Comparison of ENCODE assay signal across 14 cellular contexts in the genomic region with DNA sequence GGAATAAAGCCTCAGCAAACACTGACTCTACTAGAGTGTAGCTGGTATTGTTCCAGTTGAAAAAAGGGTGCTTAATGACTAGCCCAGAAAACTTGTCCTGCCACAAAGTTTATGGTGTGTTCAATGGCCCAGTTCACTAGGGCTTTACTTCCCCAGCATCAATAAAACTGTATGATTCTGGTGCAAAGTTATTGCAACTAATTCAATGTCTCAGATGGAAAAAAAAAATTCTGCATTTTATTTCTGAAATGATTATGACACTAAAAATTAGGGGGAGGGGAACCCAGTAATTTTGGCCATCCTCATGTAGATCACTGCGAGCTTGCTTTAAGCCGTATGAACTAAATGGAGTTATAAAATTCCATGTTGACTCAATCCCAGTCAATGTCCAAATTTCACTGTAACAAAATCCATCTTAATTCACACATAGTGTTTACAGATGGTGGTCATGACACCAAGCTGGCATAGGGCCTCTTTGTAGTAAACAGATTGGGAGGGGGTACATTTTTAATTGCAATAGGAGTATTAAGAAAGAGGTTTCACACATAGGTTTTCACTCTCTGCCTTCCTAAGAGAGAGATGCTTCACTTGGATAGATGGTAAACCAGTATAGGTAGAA. TPM values are rescaled to one million over a fixed set of nuclear protein-coding genes. Genes with fewer than 3 reads are reported as not detected.
DNase-seq lines count a peak whose midpoint lies in the region; ATAC-seq, FAIRE-seq and TF ChIP-seq lines count a peak whose summit lies in the region.
"Had no signal": no experiment of that assay in that cellular context is flagged by ENCODE, and none has a peak within 500 bp of the region (broad histone marks: within the 10 kb centered on the region; RNA-seq: fewer than 3 reads in every experiment).

No MANE protein-coding gene starts in this region.

- peak overlapping the region; percentile 39 for H3K27ac Mint-ChIP-seq in activated naive CD4-positive, alpha-beta T cell treated with anti-CD3 and anti-CD28 coated beads, Interleukin-2, amount 10 ng/mL, durations not matched to agents 7 days and 5 days
- H3K27ac Mint-ChIP-seq in activated CD4-positive, alpha-beta memory T cell treated with anti-CD3 and anti-CD28 coated beads, Interleukin-2, amount 10 ng/mL, durations not matched to agents 7 days and 5 days: no peak overlapping the region

- no peak for DNase-seq in activated naive CD4-positive, alpha-beta T cell treated with anti-CD3 and anti-CD28 coated beads, Interleukin-2, amount 10 ng/mL, durations not matched to agents 7 days and 5 days
- DNase-seq in activated naive CD4-positive, alpha-beta T cell treated with Interleukin-2 at 50 U/mL for 16 hours: no peak
- DNase-seq in activated CD4-positive, alpha-beta memory T cell treated with anti-CD3 and anti-CD28 coated beads, Interleukin-2, amount 10 ng/mL, durations not matched to agents 7 days and 5 days: no peak
- DNase-seq in keratinocyte (ENCODE audit: low read depth, low spot score) (no peak), transverse colon (no peak), medulla oblongata (ENCODE audit: extremely low spot score) (no peak)
- DNase-seq: activated CD4-positive, alpha-beta T cell treated with anti-CD3 and anti-CD28 coated beads for 48 hours; AML-193; anterior cingulate cortex; effector CD8-positive, alpha-beta T cell; NCI-H1105; retina had no signal

- no peaks in the 10 kb centered on the region for H3K9me1 ChIP-seq in keratinocyte (ENCODE audit: control insufficient read depth, extremely low read depth, insufficient read depth, low read length)

- peak overlapping the region; percentile 21 for H3K4me3 Mint-ChIP-seq in activated naive CD4-positive, alpha-beta T cell treated with anti-CD3 and anti-CD28 coated beads, Interleukin-2, amount 10 ng/mL, durations not matched to agents 7 days and 5 days
- peak overlapping the region; percentile 50 for H3K4me3 Mint-ChIP-seq in activated CD4-positive, alpha-beta memory T cell treated with anti-CD3 and anti-CD28 coated beads, Interleukin-2, amount 10 ng/mL, durations not matched to agents 7 days and 5 days

- 53 to 76% methylated on average over 2 of the region's 2 CpGs for WGBS in transverse colon (ENCODE audit: low coverage in 1 of 2), 2 donors

- no peaks in the 10 kb centered on the region for H4K20me1 ChIP-seq in keratinocyte (ENCODE audit: control insufficient read depth, extremely low read depth, insufficient read depth, low read length)

- no peak overlapping the region for H3K9ac ChIP-seq in keratinocyte (ENCODE audit: control insufficient read depth, extremely low read depth, insufficient read depth, low read length)

- H3K4me1 ChIP-seq in keratinocyte (ENCODE audit: control insufficient read depth, extremely low read depth, insufficient read depth, low read length) (peaks cover 22% of the 10 kb centered on the region), transverse colon (peaks cover 8 to 41% (median 17%) of the 10 kb centered on the region in 4 donors)

- H3K79me2 ChIP-seq in keratinocyte (ENCODE audit: control insufficient read depth, insufficient read depth, low read length): peaks cover 94% of the 10 kb centered on the region

- H3K9me3 ChIP-seq in keratinocyte (ENCODE audit: control insufficient read depth, low read depth, low read length) (no peaks in the 10 kb centered on the region), transverse colon (no peaks in the 10 kb centered on the region)

- peaks cover 10% of the 10 kb centered on the region for H3K4me1 Mint-ChIP-seq in activated naive CD4-positive, alpha-beta T cell treated with anti-CD3 and anti-CD28 coated beads, Interleukin-2, amount 10 ng/mL, durations not matched to agents 7 days and 5 days
- H3K4me1 Mint-ChIP-seq in activated CD4-positive, alpha-beta memory T cell treated with anti-CD3 and anti-CD28 coated beads, Interleukin-2, amount 10 ng/mL, durations not matched to agents 7 days and 5 days: peaks cover 8% of the 10 kb centered on the region

- TF ChIP-seq CTCF in keratinocyte (optimal IDR thresholded peaks at IDR 0.05 in 1 of 3, IDR thresholded peaks at IDR 0.05 in 1 of 3, conservative IDR thresholded peaks at IDR 0.05 in 1 of 3; ENCODE audit: extremely low read depth in 1 of 3, insufficient read depth in 2 of 3, low read length in 3 of 3) (no peak), transverse colon (IDR thresholded peaks at IDR 0.05) (no peak)

- no peak for ATAC-seq in HG03521 (IDR thresholded peaks at IDR 0.05; ENCODE audit: unreplicated experiment)
- ATAC-seq in activated CD4-positive, CD25-positive, alpha-beta regulatory T cell treated with anti-CD3 and anti-CD28 coated beads, Interleukin-2, amount 50 U/mL, for 24 hours: no peak

- in situ Hi-C loops in transverse colon (cut with MboI; ENCODE audit: low pct_ligation_motif_present in 1 of 4, low pct_unique_long_range_greater_than_20kb in 1 of 4, low sequenced_read_pairs in 3 of 4): no loop called here

- H3K27me3 ChIP-seq in keratinocyte (ENCODE audit: control insufficient read depth, extremely low read depth, insufficient read depth, low read length) (no peaks in the 10 kb centered on the region), transverse colon (no peaks in the 10 kb centered on the region)

- dilution Hi-C loops in keratinocyte (cut with MboI; ENCODE audit: extremely low pct_ligation_motif_present, low sequenced_read_pairs): no loop called here

- H3K36me3 ChIP-seq in keratinocyte (ENCODE audit: control insufficient read depth in 2 of 2, extremely low read depth in 1 of 2, insufficient read depth in 2 of 2, low read length in 2 of 2) (no peaks in the 10 kb centered on the region), transverse colon (no peaks in the 10 kb centered on the region)

- POLR2A ChIA-PET in activated CD4-positive, alpha-beta memory T cell treated with anti-CD3 and anti-CD28 coated beads, Interleukin-2, amount 10 ng/mL, durations not matched to agents 7 days and 5 days (lab: Charles Lee): no interaction called here

- TF ChIP-seq EP300 in transverse colon (IDR thresholded peaks at IDR 0.05; ENCODE audit: low read depth): no peak

- intact Hi-C loops in transverse colon (cut with DNase I; ENCODE audit: low total_unique reads): no loop called here

- no peaks in the 10 kb centered on the region for H3K36me3 Mint-ChIP-seq in activated naive CD4-positive, alpha-beta T cell treated with anti-CD3 and anti-CD28 coated beads, Interleukin-2, amount 10 ng/mL, durations not matched to agents 7 days and 5 days
- H3K36me3 Mint-ChIP-seq in activated CD4-positive, alpha-beta memory T cell treated with anti-CD3 and anti-CD28 coated beads, Interleukin-2, amount 10 ng/mL, durations not matched to agents 7 days and 5 days (ENCODE audit: low read depth): peaks cover 4% of the 10 kb centered on the region

- H2AFZ ChIP-seq in keratinocyte (ENCODE audit: control insufficient read depth, low read length): no peak overlapping the region

- CTCF ChIA-PET in activated naive CD4-positive, alpha-beta T cell treated with anti-CD3 and anti-CD28 coated beads, Interleukin-2, amount 10 ng/mL, durations not matched to agents 7 days and 5 days (lab: Charles Lee): interaction anchor here (0.8 to 1.6 kb wide), 3 partner anchors 11 to 742 kb away, joined by 3 read pairs; no protein-coding TSS in a partner anchor
- CTCF ChIA-PET in activated CD4-positive, alpha-beta memory T cell treated with anti-CD3 and anti-CD28 coated beads, Interleukin-2, amount 10 ng/mL, durations not matched to agents 7 days and 5 days (lab: Charles Lee): interaction anchor here (1.0 kb wide), 1 partner anchor 44 kb away, joined by 3 read pairs; no protein-coding TSS in a partner anchor

- peak overlapping the region; percentile 11 for H3K4me2 ChIP-seq in keratinocyte (ENCODE audit: control insufficient read depth, extremely low read depth, insufficient read depth, low read depth, low read length)

- FAIRE-seq in keratinocyte (lab: Jason Lieb, UNC): peak; percentile 17

- TF ChIP-seq POLR2A in transverse colon (IDR thresholded peaks at IDR 0.05): no peak

- no peaks in the 10 kb centered on the region for H3K9me3 Mint-ChIP-seq in activated naive CD4-positive, alpha-beta T cell treated with anti-CD3 and anti-CD28 coated beads, Interleukin-2, amount 10 ng/mL, durations not matched to agents 7 days and 5 days
- H3K9me3 Mint-ChIP-seq in activated CD4-positive, alpha-beta memory T cell treated with anti-CD3 and anti-CD28 coated beads, Interleukin-2, amount 10 ng/mL, durations not matched to agents 7 days and 5 days: peaks cover 2% of the 10 kb centered on the region

- H3K4me3 ChIP-seq in keratinocyte (ENCODE audit: control insufficient read depth in 2 of 3, extremely low read depth in 1 of 3, insufficient read depth in 2 of 3, low read depth in 1 of 3, low read length in 3 of 3) (no peak overlapping the region), transverse colon (peak overlapping the region in 1 of 4 donors; percentile 39)

- H3K27me3 Mint-ChIP-seq in activated naive CD4-positive, alpha-beta T cell treated with anti-CD3 and anti-CD28 coated beads, Interleukin-2, amount 10 ng/mL, durations not matched to agents 7 days and 5 days: no peaks in the 10 kb centered on the region
- peaks cover 1% of the 10 kb centered on the region for H3K27me3 Mint-ChIP-seq in activated CD4-positive, alpha-beta memory T cell treated with anti-CD3 and anti-CD28 coated beads, Interleukin-2, amount 10 ng/mL, durations not matched to agents 7 days and 5 days

- H3K27ac ChIP-seq in keratinocyte (ENCODE audit: control insufficient read depth, insufficient read depth, low read length): no peak overlapping the region
- peak overlapping the region; percentile 60 to 80 (median 70) for H3K27ac ChIP-seq in transverse colon

RNA-seq across cellular contexts. Expression of a gene that starts 41.2 kb away (rescaled TPM):
- total RNA-seq in activated CD4-positive, alpha-beta memory T cell treated with anti-CD3 and anti-CD28 coated beads, Interleukin-2, amount 10 ng/mL, durations not matched to agents 7 days and 5 days: under 1 TPM; 0.50 to 0.53 TPM
- polyA plus RNA-seq in keratinocyte: 42.6 to 52.7 TPM (median 50.4 TPM) in 3 replicates
- polyA plus RNA-seq in keratinocyte (2011; ENCODE audit: low read depth): 24.3 TPM
- 18.0 and 29.0 TPM in 2 replicates for polyA plus RNA-seq in keratinocyte (2011; cell fraction: cytosol; rRNA removed)
- polyA plus RNA-seq in keratinocyte (2011; cell fraction: nucleus; rRNA removed): 106 and 107 TPM in 2 replicates
- 25.9 and 73.3 TPM in 2 replicates for polyA plus RNA-seq in keratinocyte (2012; ENCODE audit: low replicate concordance)
- 120 to 188 TPM (median 180 TPM) in 3 replicates for polyA minus RNA-seq in keratinocyte
- 51.2 TPM for polyA minus RNA-seq in keratinocyte (2011; cell fraction: cytosol; rRNA and poly(A)+ RNA removed)
- polyA minus RNA-seq in keratinocyte (2011; cell fraction: nucleus; rRNA and poly(A)+ RNA removed): 393 and 711 TPM in 2 replicates
- 100 to 1,000 TPM in 2 of 4 donors, 10 to 100 TPM in 2; 88.0 to 187 (median 136) TPM for total RNA-seq in transverse colon

Comparison
In these comparisons a context has a peak if more than half of its experiments do, and no peak if none do; other contexts are left out.
1. RNA of a gene that starts 41.2 kb away (total RNA-seq): 88.0 to 187 TPM in transverse colon; 0.50 to 0.53 TPM in activated CD4-positive, alpha-beta memory T cell treated with anti-CD3 and anti-CD28 coated beads, Interleukin-2, amount 10 ng/mL, durations not matched to agents 7 days and 5 days; every median in the first group is over 10 times any median in the second.